1 cellular context compared by ENCODE assay signal in the genomic region with DNA sequence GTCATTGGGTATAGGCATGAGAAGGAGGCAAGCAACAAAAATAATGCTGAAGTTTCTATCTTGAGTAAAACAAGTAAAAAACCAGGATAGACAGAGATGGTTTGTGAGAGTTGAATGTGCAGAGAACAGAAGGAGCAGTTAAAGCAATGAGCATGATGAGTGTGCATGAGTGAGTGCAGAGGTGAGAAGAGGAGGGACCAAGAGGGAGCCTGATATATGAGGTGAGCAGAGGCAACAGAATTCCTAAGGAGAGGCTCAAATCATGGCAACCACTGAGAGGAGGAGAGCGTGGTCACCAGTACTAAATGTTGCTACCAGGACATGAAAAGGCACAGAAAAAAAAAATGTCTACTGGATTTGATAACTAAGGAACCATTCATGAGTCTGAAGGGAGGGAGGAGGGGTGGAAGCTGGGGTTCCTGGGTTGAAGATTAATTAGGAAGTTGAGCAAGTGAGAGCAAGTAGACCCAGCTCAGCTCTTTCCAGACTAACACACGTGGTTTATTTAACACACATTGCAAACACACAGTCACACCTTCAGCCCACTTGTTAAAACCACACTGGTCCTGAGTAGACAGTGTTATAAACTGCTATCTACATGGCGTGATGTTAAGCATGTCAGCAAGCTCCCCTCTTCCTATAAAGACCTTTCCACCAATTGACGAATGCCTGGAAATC.
TF ChIP-seq lines count a peak whose summit lies in the region.

No MANE protein-coding gene starts in this region.

TF ChIP-seq in WTC11, 78 proteins besides CTCF, POLR2A, EP300 and RAD21 (continued from another document):
- TF ChIP-seq, protein P1, sequence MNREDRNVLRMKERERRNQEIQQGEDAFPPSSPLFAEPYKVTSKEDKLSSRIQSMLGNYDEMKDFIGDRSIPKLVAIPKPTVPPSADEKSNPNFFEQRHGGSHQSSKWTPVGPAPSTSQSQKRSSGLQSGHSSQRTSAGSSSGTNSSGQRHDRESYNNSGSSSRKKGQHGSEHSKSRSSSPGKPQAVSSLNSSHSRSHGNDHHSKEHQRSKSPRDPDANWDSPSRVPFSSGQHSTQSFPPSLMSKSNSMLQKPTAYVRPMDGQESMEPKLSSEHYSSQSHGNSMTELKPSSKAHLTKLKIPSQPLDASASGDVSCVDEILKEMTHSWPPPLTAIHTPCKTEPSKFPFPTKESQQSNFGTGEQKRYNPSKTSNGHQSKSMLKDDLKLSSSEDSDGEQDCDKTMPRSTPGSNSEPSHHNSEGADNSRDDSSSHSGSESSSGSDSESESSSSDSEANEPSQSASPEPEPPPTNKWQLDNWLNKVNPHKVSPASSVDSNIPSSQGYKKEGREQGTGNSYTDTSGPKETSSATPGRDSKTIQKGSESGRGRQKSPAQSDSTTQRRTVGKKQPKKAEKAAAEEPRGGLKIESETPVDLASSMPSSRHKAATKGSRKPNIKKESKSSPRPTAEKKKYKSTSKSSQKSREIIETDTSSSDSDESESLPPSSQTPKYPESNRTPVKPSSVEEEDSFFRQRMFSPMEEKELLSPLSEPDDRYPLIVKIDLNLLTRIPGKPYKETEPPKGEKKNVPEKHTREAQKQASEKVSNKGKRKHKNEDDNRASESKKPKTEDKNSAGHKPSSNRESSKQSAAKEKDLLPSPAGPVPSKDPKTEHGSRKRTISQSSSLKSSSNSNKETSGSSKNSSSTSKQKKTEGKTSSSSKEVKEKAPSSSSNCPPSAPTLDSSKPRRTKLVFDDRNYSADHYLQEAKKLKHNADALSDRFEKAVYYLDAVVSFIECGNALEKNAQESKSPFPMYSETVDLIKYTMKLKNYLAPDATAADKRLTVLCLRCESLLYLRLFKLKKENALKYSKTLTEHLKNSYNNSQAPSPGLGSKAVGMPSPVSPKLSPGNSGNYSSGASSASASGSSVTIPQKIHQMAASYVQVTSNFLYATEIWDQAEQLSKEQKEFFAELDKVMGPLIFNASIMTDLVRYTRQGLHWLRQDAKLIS (CRISPR knock-in tag; IDR thresholded peaks at IDR 0.05; ENCODE audit: borderline replicate concordance), result no peak
- TF ChIP-seq, protein P2, sequence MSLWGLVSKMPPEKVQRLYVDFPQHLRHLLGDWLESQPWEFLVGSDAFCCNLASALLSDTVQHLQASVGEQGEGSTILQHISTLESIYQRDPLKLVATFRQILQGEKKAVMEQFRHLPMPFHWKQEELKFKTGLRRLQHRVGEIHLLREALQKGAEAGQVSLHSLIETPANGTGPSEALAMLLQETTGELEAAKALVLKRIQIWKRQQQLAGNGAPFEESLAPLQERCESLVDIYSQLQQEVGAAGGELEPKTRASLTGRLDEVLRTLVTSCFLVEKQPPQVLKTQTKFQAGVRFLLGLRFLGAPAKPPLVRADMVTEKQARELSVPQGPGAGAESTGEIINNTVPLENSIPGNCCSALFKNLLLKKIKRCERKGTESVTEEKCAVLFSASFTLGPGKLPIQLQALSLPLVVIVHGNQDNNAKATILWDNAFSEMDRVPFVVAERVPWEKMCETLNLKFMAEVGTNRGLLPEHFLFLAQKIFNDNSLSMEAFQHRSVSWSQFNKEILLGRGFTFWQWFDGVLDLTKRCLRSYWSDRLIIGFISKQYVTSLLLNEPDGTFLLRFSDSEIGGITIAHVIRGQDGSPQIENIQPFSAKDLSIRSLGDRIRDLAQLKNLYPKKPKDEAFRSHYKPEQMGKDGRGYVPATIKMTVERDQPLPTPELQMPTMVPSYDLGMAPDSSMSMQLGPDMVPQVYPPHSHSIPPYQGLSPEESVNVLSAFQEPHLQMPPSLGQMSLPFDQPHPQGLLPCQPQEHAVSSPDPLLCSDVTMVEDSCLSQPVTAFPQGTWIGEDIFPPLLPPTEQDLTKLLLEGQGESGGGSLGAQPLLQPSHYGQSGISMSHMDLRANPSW (CRISPR knock-in tag; conservative IDR thresholded peaks at IDR 0.05; ENCODE audit: low read depth), result no peak
- TF ChIP-seq, protein P3, sequence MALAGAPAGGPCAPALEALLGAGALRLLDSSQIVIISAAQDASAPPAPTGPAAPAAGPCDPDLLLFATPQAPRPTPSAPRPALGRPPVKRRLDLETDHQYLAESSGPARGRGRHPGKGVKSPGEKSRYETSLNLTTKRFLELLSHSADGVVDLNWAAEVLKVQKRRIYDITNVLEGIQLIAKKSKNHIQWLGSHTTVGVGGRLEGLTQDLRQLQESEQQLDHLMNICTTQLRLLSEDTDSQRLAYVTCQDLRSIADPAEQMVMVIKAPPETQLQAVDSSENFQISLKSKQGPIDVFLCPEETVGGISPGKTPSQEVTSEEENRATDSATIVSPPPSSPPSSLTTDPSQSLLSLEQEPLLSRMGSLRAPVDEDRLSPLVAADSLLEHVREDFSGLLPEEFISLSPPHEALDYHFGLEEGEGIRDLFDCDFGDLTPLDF (CRISPR knock-in tag; IDR thresholded peaks at IDR 0.05), result no peak
- TF ChIP-seq PRRX2 (CRISPR knock-in tag; IDR thresholded peaks at IDR 0.05), result no peak
- TF ChIP-seq, protein P4, sequence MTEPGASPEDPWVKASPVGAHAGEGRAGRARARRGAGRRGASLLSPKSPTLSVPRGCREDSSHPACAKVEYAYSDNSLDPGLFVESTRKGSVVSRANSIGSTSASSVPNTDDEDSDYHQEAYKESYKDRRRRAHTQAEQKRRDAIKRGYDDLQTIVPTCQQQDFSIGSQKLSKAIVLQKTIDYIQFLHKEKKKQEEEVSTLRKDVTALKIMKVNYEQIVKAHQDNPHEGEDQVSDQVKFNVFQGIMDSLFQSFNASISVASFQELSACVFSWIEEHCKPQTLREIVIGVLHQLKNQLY (CRISPR knock-in tag; IDR thresholded peaks at IDR 0.05), result no peak
- no peak for TF ChIP-seq JUN (CRISPR knock-in tag; IDR thresholded peaks at IDR 0.05)
- TF ChIP-seq ZNF138 (CRISPR knock-in tag; conservative IDR thresholded peaks at IDR 0.05), result no peak
